17 cellular contexts compared by ENCODE assay signal in the genomic region with DNA sequence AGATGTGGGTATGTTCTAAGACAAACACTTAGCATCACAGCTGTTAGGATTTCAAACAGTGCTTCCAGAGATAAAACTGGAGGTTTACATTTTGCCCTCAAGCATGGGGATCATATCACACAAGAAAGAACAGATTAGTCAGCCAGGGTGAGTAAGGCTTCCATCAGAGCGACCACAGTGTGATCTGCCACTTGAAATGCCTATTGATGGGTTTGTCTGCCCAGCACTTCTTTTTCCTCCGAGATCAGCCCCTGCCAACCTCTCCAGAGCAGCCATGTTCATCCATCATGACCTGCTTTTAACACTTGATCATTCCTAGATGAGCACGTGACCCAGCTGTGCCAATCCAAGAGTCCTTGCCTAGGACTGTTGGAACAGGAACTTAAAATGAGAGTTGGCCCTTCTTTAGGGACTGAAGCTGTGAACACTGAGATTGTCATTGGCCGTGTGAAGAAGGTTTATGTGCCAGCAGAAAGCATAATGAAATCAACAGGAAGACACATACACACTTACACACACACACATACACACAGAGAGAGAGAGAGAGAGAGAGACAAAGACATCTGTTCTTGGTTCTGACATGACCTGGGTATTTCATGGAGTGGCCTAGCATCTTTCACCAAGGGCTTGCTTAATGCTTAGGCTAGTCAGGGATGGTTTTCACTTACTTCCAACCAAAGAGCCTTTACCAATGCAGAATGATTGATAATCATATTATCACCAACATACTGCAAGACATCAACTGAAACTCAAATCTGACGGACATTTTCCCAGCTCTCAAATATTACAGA. TPM values are rescaled to one million over a fixed set of nuclear protein-coding genes. Genes with fewer than 3 reads are reported as not detected.
DNase-seq lines count a peak whose midpoint lies in the region; ATAC-seq and TF ChIP-seq lines count a peak whose summit lies in the region.
"Had no signal": no experiment of that assay in that cellular context is flagged by ENCODE, and none has a peak within 500 bp of the region (broad histone marks: within the 10 kb centered on the region; RNA-seq: fewer than 3 reads in every experiment).

No MANE protein-coding gene starts in this region.

- DNase-seq in activated naive CD4-positive, alpha-beta T cell treated with anti-CD3 and anti-CD28 coated beads, Interleukin-2, amount 50 U/mL, for 72 hours (ENCODE audit: low spot score in 2 of 2), result no peak
- no peak for DNase-seq in activated naive CD4-positive, alpha-beta T cell (lab: John Stamatoyannopoulos, UW)
- peak; percentile 37 for DNase-seq in MV-4-11 (lab: John Stamatoyannopoulos, UW)
- DNase-seq in epithelial cell of esophagus (ENCODE audit: low read depth), result peak; percentile 94
- no peak for DNase-seq in D341Med (ENCODE audit: low spot score)
- no peak for DNase-seq in cerebellum (ENCODE audit: low spot score)
- no peak for DNase-seq in stimulated activated CD4-positive, alpha-beta T cell treated with anti-CD3 and anti-CD28 coated beads, Interleukin-4, amount 100 ng/mL, for 4 hours
- DNase-seq: activated naive CD4-positive, alpha-beta T cell treated with anti-CD3 and anti-CD28 coated beads for 36 hours; DMS79 treated with DMSO at 0.1 percent for 48 hours; midbrain; NCI-H1417 treated with DMSO at 0.1 percent for 48 hours; NCI-H524; Peyer's patch; tibial artery had no signal

- peak; percentile 30 to 49 for ATAC-seq in activated naive CD4-positive, alpha-beta T cell treated with anti-CD3 and anti-CD28 coated beads, Interleukin-2, amount 50 U/mL, for 72 hours

- H3K4me3 ChIP-seq in epithelial cell of esophagus (ENCODE audit: low read length), result no peak overlapping the region
- peak overlapping the region; percentile 5 for H3K4me3 ChIP-seq in skeletal muscle satellite cell (ENCODE audit: low read length)
- H3K4me3 ChIP-seq: esophagus muscularis mucosa, Peyer's patch, tibial artery had no signal

- no peak overlapping the region for H3K9ac ChIP-seq in skeletal muscle satellite cell (ENCODE audit: low read depth, low read length)
- H3K9ac ChIP-seq: parathyroid adenoma had no signal

- H3K27ac Mint-ChIP-seq in activated naive CD4-positive, alpha-beta T cell treated with anti-CD3 and anti-CD28 coated beads, Interleukin-2, amount 50 U/mL, for 72 hours, result no peak overlapping the region
- H3K27ac Mint-ChIP-seq: activated naive CD4-positive, alpha-beta T cell treated with anti-CD3 and anti-CD28 coated beads for 36 hours had no signal

- H3K27me3 ChIP-seq in skeletal muscle satellite cell (ENCODE audit: control insufficient read depth, insufficient read depth, low read length), result peaks cover 27% of the 10 kb centered on the region
- H3K27me3 ChIP-seq: esophagus muscularis mucosa, Peyer's patch, tibial artery had no signal

- TF ChIP-seq CTCF in epithelial cell of esophagus (IDR thresholded peaks at IDR 0.05; ENCODE audit: insufficient read depth, low read depth, low read length, missing control alignments), result no peak

- peak overlapping the region; percentile 33 for H3K4me2 ChIP-seq in skeletal muscle satellite cell (ENCODE audit: low read length)

- peaks cover 15% of the 10 kb centered on the region for H3K4me1 ChIP-seq in skeletal muscle satellite cell (ENCODE audit: control insufficient read depth, insufficient read depth, low read length)
- H3K4me1 ChIP-seq: parathyroid adenoma had no signal

- H3K9me3 ChIP-seq in skeletal muscle satellite cell (replicated peaks; ENCODE audit: low read length), result no peaks in the 10 kb centered on the region
- H3K9me3 ChIP-seq: esophagus muscularis mucosa, Peyer's patch, tibial artery had no signal

- no peaks in the 10 kb centered on the region for H3K36me3 ChIP-seq in skeletal muscle satellite cell (ENCODE audit: insufficient read depth, low read length)
- H3K36me3 ChIP-seq: esophagus muscularis mucosa, Peyer's patch, tibial artery had no signal

- H3K9me3 Mint-ChIP-seq in activated naive CD4-positive, alpha-beta T cell treated with anti-CD3 and anti-CD28 coated beads, Interleukin-2, amount 50 U/mL, for 72 hours, result no peaks in the 10 kb centered on the region
- H3K9me3 Mint-ChIP-seq: activated naive CD4-positive, alpha-beta T cell treated with anti-CD3 and anti-CD28 coated beads for 36 hours had no signal

- peaks cover 0 to 4% of the 10 kb centered on the region in 2 donors for H3K36me3 Mint-ChIP-seq in activated naive CD4-positive, alpha-beta T cell treated with anti-CD3 and anti-CD28 coated beads, Interleukin-2, amount 50 U/mL, for 72 hours

RNA-seq across cellular contexts. Expression of a gene that starts 5.2 kb away (rescaled TPM):
- total RNA-seq in activated naive CD4-positive, alpha-beta T cell treated with anti-CD3 and anti-CD28 coated beads, Interleukin-2, amount 50 U/mL, for 72 hours, result 10 to 100 TPM; 20.3 to 28.8 TPM
- 17.0 and 20.8 TPM in 2 replicates for total RNA-seq in skeletal muscle satellite cell (2012; rRNA removed)
- 38.3 TPM for total RNA-seq in cerebellum

Comparison
In these comparisons a context has a peak if more than half of its experiments do, and no peak if none do; other contexts are left out.
1. DNase-seq: peak in MV-4-11 (single experiment) and epithelial cell of esophagus (single experiment); none in activated naive CD4-positive, alpha-beta T cell treated with anti-CD3 and anti-CD28 coated beads, Interleukin-2, amount 50 U/mL, for 72 hours (0 of 2), activated naive CD4-positive, alpha-beta T cell (0 of 4), D341Med (single experiment), cerebellum (single experiment) and stimulated activated CD4-positive, alpha-beta T cell treated with anti-CD3 and anti-CD28 coated beads, Interleukin-4, amount 100 ng/mL, for 4 hours (0 of 2).